In the genomic region with DNA sequence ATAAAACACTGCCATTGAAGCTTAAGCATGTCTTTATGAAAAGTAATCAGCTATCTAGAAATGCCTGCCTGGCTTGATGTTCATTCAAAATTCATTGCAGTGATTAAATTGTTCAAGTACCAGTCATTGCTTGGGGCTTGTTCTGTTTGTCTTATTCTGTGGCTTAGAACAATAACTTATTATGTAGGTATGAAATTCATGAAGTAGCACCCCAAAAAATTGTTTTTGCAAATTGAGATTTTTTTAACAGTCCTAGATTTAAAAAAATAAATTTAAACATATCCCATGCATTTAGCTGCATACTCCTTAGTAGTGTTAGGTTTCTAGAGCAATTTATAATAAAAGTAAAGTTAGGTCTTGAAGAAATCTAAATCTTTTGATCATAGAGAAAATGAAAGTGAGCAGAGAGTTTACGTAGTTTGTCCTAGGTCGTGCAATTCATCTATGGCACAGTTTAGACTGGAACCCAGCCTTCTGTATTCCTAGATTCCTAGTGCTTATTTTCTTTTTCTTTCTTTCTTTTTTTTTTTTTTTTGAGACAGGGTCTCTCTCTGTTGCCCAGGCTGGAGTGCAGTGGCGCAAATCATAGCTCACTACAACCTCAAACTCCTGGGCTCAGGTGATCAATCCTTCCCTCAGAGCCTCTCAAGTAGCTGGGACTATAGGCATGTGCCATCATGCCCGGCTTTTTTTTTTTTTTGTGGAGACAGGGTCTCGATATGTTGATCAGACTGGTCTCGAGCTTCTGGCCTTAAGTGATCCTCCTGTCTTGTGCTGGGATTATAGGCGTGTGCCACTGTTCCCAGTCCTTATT, we compare ENCODE assay signal across 9 cellular contexts. TPM values are rescaled to one million over a fixed set of nuclear protein-coding genes. Genes with fewer than 3 reads are reported as not detected.
DNase-seq lines count a peak whose midpoint lies in the region; ATAC-seq and TF ChIP-seq lines count a peak whose summit lies in the region.
"Had no signal": no experiment of that assay in that cellular context is flagged by ENCODE, and none has a peak within 500 bp of the region (broad histone marks: within the 10 kb centered on the region; RNA-seq: fewer than 3 reads in every experiment).

No MANE protein-coding gene starts in this region.

- no peaks in the 10 kb centered on the region for H3K9me3 Mint-ChIP-seq in activated T-cell treated with anti-CD3 and anti-CD28 coated beads, Interleukin-2, amount 50 U/mL, for 4 hours

- H3K27me3 Mint-ChIP-seq in activated T-cell treated with anti-CD3 and anti-CD28 coated beads, Interleukin-2, amount 50 U/mL, for 4 hours (ENCODE audit: low read depth), result no peaks in the 10 kb centered on the region

- ATAC-seq in activated T-cell treated with anti-CD3 and anti-CD28 coated beads, Interleukin-2, amount 50 U/mL, for 4 hours, result no peak
- no peak for ATAC-seq in thoracic aorta (ENCODE audit: insufficient number of reproducible peaks, low FRiP score, low read depth)
- ATAC-seq in HG02763 (IDR thresholded peaks at IDR 0.05; ENCODE audit: unreplicated experiment), result no peak

- H3K4me1 ChIP-seq in fibroblast of lung (ENCODE audit: control insufficient read depth, extremely low read depth, insufficient read depth, low read length) (peaks cover 9% of the 10 kb centered on the region), thoracic aorta (ENCODE audit: control insufficient read depth in 1 of 2, low read depth in 2 of 2) (peaks cover 58 to 67% of the 10 kb centered on the region in 2 donors)

- H3K4me1 Mint-ChIP-seq in activated T-cell treated with anti-CD3 and anti-CD28 coated beads, Interleukin-2, amount 50 U/mL, for 4 hours (ENCODE audit: low read depth), result peaks cover 61% of the 10 kb centered on the region

- H3K9ac ChIP-seq in fibroblast of lung (ENCODE audit: insufficient read depth, low read length), result peak overlapping the region; percentile 41

- H3K4me3 ChIP-seq in fibroblast of lung (replicated peaks in 1 of 4; ENCODE audit: control extremely low read depth in 1 of 4, insufficient read depth in 1 of 4, low read depth in 3 of 4, low read length in 4 of 4) (peak overlapping the region; percentile 32 to 91 (median 35)), thoracic aorta (peak overlapping the region; percentile 47)

- no peaks in the 10 kb centered on the region for H4K20me1 ChIP-seq in fibroblast of lung (ENCODE audit: control insufficient read depth, extremely low read depth, insufficient read depth, low read length)

- H2AFZ ChIP-seq in fibroblast of lung (ENCODE audit: low read length), result no peak overlapping the region

- peak overlapping the region; percentile 77 for H3K4me2 ChIP-seq in fibroblast of lung (ENCODE audit: extremely low read depth, insufficient read depth, low read length)

- no peak for TF ChIP-seq CTCF in fibroblast of lung (conservative IDR thresholded peaks at IDR 0.05 in 1 of 2, IDR thresholded peaks at IDR 0.05 in 1 of 2; ENCODE audit: low read depth in 1 of 2, low read length in 2 of 2)
- TF ChIP-seq CTCF in thoracic aorta (IDR thresholded peaks at IDR 0.05), result no peak

- H3K79me2 ChIP-seq in fibroblast of lung (ENCODE audit: control insufficient read depth, insufficient read depth, low read length), result peaks cover 91% of the 10 kb centered on the region

- no peaks in the 10 kb centered on the region for H3K36me3 Mint-ChIP-seq in activated T-cell treated with anti-CD3 and anti-CD28 coated beads, Interleukin-2, amount 50 U/mL, for 4 hours (ENCODE audit: insufficient read depth)

- no peak for DNase-seq in activated T-cell treated with anti-CD3 and anti-CD28 coated beads, Interleukin-2, amount 50 U/mL, for 4 hours
- no peak for DNase-seq in activated T-cell treated with anti-CD3 and anti-CD28 coated beads, Interleukin-2, amount 50 U/mL, for 48 hours
- DNase-seq in SW 1271 (lab: John Stamatoyannopoulos, UW), result peak; percentile 32 to 48
- DNase-seq in fibroblast of lung (ENCODE audit: low read depth in 2 of 2), result no peak
- DNase-seq in thoracic aorta (ENCODE audit: low spot score), result no peak
- DNase-seq in NCI-H526 treated with DMSO at 0.1 percent for 48 hours (lab: John Stamatoyannopoulos, UW), result no peak
- DNase-seq in NCI-H2227 (lab: John Stamatoyannopoulos, UW; ENCODE audit: unreplicated experiment), result no peak
- DNase-seq: NCI-H1092 treated with DMSO at 0.1 percent for 48 hours had no signal

- H3K27me3 ChIP-seq in fibroblast of lung (ENCODE audit: control insufficient read depth, insufficient read depth, low read length), result no peaks in the 10 kb centered on the region
- no peaks in the 10 kb centered on the region for H3K27me3 ChIP-seq in thoracic aorta (replicated peaks; ENCODE audit: insufficient read depth)

- no peaks in the 10 kb centered on the region for H3K9me3 ChIP-seq in fibroblast of lung (ENCODE audit: control insufficient read depth, insufficient read depth, low read depth, low read length)
- H3K9me3 ChIP-seq in thoracic aorta, result no peaks in the 10 kb centered on the region

- H3K36me3 ChIP-seq in fibroblast of lung (ENCODE audit: control insufficient read depth, insufficient read depth, low read length), result no peaks in the 10 kb centered on the region
- no peaks in the 10 kb centered on the region for H3K36me3 ChIP-seq in thoracic aorta

- H3K4me3 Mint-ChIP-seq in activated T-cell treated with anti-CD3 and anti-CD28 coated beads, Interleukin-2, amount 50 U/mL, for 4 hours, result peak overlapping the region; percentile 91

- H3K27ac ChIP-seq in fibroblast of lung (ENCODE audit: insufficient read depth, low read length) (peak overlapping the region; percentile 68), thoracic aorta (peak overlapping the region in 1 of 2 donors; percentile 25)

RNA-seq across cellular contexts. Expression of gene MIER1, which starts 9.3 kb away (rescaled TPM):
- 10 to 100 TPM; 60.5 to 70.1 (median 64.2) TPM for total RNA-seq in activated T-cell treated with anti-CD3 and anti-CD28 coated beads, Interleukin-2, amount 50 U/mL, for 4 hours
- total RNA-seq in fibroblast of lung (35.5 and 35.7 TPM in 2 replicates), thoracic aorta (10 to 100 TPM; 46.0 to 50.9 TPM)
- polyA plus RNA-seq in fibroblast of lung, result 23.1 and 31.3 TPM in 2 replicates
- polyA plus RNA-seq in fibroblast of lung (2012), result 18.0 and 26.1 TPM in 2 replicates
- polyA minus RNA-seq in fibroblast of lung (ENCODE audit: low replicate concordance), result 1.5 and 4.3 TPM in 2 replicates

RNA-seq across cellular contexts. Expression of gene DNAI4, which starts 9.4 kb away (rescaled TPM):
- 1 to 10 TPM; 1.2 to 2.6 (median 1.3) TPM for total RNA-seq in activated T-cell treated with anti-CD3 and anti-CD28 coated beads, Interleukin-2, amount 50 U/mL, for 4 hours
- total RNA-seq in fibroblast of lung, result 10.8 and 12.1 TPM in 2 replicates
- polyA plus RNA-seq in fibroblast of lung, result 1.6 and 2.0 TPM in 2 replicates
- polyA plus RNA-seq in fibroblast of lung (2012), result 0.81 and 1.1 TPM in 2 replicates
- not detected in 2 replicates for polyA minus RNA-seq in fibroblast of lung (ENCODE audit: low replicate concordance)
- total RNA-seq in thoracic aorta, result 1 to 10 TPM; 1.9 to 5.9 TPM

Comparison
In these comparisons a context has a peak if more than half of its experiments do, and no peak if none do; other contexts are left out.
1. DNase-seq: peak in SW 1271 (2 of 2); none in activated T-cell treated with anti-CD3 and anti-CD28 coated beads, Interleukin-2, amount 50 U/mL, for 4 hours (single experiment), activated T-cell treated with anti-CD3 and anti-CD28 coated beads, Interleukin-2, amount 50 U/mL, for 48 hours (0 of 2), fibroblast of lung (0 of 2), thoracic aorta (single experiment), NCI-H526 treated with DMSO at 0.1 percent for 48 hours (single experiment) and NCI-H2227 (single experiment).